Comparison of ENCODE assay signal across 8 cellular contexts in genomic region chr18:702957-703659, GRCh38. TPM values are rescaled to one million over a fixed set of nuclear protein-coding genes. Genes with fewer than 3 reads are reported as not detected.
DNase-seq lines count a peak whose midpoint lies in the region; ATAC-seq and TF ChIP-seq lines count a peak whose summit lies in the region.

No MANE protein-coding gene starts in this region.

- peak overlapping the region; percentile 83 for H3K27ac ChIP-seq in mesodermal cell (ENCODE audit: low read depth, low read length, severe bottlenecking)

- TF ChIP-seq CTCF in AG10803 (conservative IDR thresholded peaks at IDR 0.05; ENCODE audit: low read length) (no peak), astrocyte of the cerebellum (IDR thresholded peaks at IDR 0.05; ENCODE audit: low read depth, low read length, missing control alignments) (no peak)

- H3K36me3 ChIP-seq in MG63 (peaks cover under 1% of the 10 kb centered on the region; the same call in 1 of the 2 replicates), mesodermal cell (ENCODE audit: control insufficient read depth, insufficient read depth, low read length) (peaks cover 33% of the 10 kb centered on the region)

- H3K4me1 ChIP-seq in mesodermal cell (ENCODE audit: control insufficient read depth, insufficient read depth, low read length, poor library complexity, severe bottlenecking), result peaks cover 17% of the 10 kb centered on the region

- no peaks in the 10 kb centered on the region for H3K9me3 ChIP-seq in MG63
- no peaks in the 10 kb centered on the region for H3K9me3 ChIP-seq in mesodermal cell (ENCODE audit: control insufficient read depth, low read length)

- ATAC-seq in HG02981 (IDR thresholded peaks at IDR 0.05; ENCODE audit: unreplicated experiment), result no peak
- ATAC-seq in GM21529 (IDR thresholded peaks at IDR 0.05; ENCODE audit: unreplicated experiment), result no peak

- peak; percentile 87 for DNase-seq in AG10803 (ENCODE audit: low read depth)
- DNase-seq in MG63, result peak; percentile 23
- peak; percentile 72 for DNase-seq in astrocyte of the cerebellum (ENCODE audit: low read depth)
- no peak for DNase-seq in HT-29 (ENCODE audit: low spot score)
- DNase-seq in effector CD8-positive, alpha-beta T cell (lab: John Stamatoyannopoulos, UW), result no peak

- no peak overlapping the region for H3K4me3 ChIP-seq in AG10803 (ENCODE audit: low read length)
- H3K4me3 ChIP-seq in MG63, result no peak overlapping the region
- H3K4me3 ChIP-seq in astrocyte of the cerebellum (ENCODE audit: low read depth, low read length), result no peak overlapping the region
- no peak overlapping the region for H3K4me3 ChIP-seq in mesodermal cell (ENCODE audit: extremely low read depth, insufficient read depth, low read length, poor library complexity, severe bottlenecking)

- in situ Hi-C loops in astrocyte of the cerebellum (cut with HindIII; ENCODE audit: low sequenced_read_pairs), result no loop called here

- WGBS in mesodermal cell (ENCODE audit: insufficient coverage in 2 of 2), 2 experiments, result 58 to 80% methylated on average over 2 to 4 of the region's 6 CpGs

- H3K27me3 ChIP-seq in MG63, result no peaks in the 10 kb centered on the region

RNA-seq across cellular contexts. Expression of gene ENOSF1, which starts 9.3 kb away (rescaled TPM):
- total RNA-seq in MG63 (2014; rRNA removed; shearing (Covaris generic); ENCODE audit: low replicate concordance), result 0.27 and 7.8 TPM in 2 replicates
- 20.5 TPM for polyA plus RNA-seq in mesodermal cell (2013, experiment 1 of 2)
- polyA plus RNA-seq in mesodermal cell (2013, experiment 2 of 2), result 19.1 TPM
- 75.1 and 85.1 TPM in 2 replicates for total RNA-seq in HT-29 (2014; rRNA removed; shearing (Covaris generic))

RNA-seq across cellular contexts. Expression of gene TYMS, which starts 45.7 kb away (rescaled TPM):
- 55.7 and 57.0 TPM in 2 replicates for total RNA-seq in MG63 (2014; rRNA removed; shearing (Covaris generic); ENCODE audit: low replicate concordance)
- polyA plus RNA-seq in mesodermal cell (2013, experiment 1 of 2), result 211 TPM
- polyA plus RNA-seq in mesodermal cell (2013, experiment 2 of 2), result 205 TPM
- 49.2 and 56.4 TPM in 2 replicates for total RNA-seq in HT-29 (2014; rRNA removed; shearing (Covaris generic))

Comparison
In these comparisons a context has a peak if more than half of its experiments do, and no peak if none do; other contexts are left out.
1. DNase-seq: peak in AG10803 (single experiment), MG63 (single experiment) and astrocyte of the cerebellum (single experiment); none in HT-29 (single experiment) and effector CD8-positive, alpha-beta T cell (single experiment).